ENCODE assay signal across 13 cellular contexts in the genomic region with DNA sequence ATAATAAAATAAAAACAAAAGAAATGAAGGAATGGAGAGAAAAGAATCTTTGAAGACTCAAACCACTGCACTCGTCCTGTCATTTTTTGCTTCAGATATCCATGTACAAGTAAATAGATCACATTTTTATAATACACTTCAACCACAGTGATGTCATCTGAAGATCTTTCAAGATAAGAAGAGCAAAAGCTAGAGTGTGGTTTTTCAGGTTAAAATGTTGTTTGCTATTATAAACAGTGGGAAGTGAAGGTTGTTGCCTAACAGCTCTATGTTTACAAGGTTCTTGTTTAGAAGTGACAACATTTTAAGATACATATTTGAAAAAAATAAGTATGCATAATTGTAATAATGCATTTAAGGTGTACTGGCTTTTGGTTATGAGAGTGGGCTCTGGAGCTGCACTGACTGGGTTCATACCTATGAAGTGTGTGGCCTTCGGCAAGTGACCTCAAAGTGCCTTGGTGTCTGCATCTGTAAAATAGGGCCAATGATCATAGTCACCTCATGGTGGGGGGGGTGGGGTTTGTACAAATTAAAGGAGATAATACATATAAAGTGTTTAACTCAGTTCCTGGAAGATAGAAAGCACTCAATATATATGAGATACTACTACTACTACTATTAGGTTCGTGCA. TPM values are rescaled to one million over a fixed set of nuclear protein-coding genes. Genes with fewer than 3 reads are reported as not detected.
DNase-seq lines count a peak whose midpoint lies in the region; ATAC-seq and TF ChIP-seq lines count a peak whose summit lies in the region.
"Had no signal": no experiment of that assay in that cellular context is flagged by ENCODE, and none has a peak within 500 bp of the region (broad histone marks: within the 10 kb centered on the region; RNA-seq: fewer than 3 reads in every experiment).

No MANE protein-coding gene starts in this region.

- no peaks in the 10 kb centered on the region for H3K9me3 Mint-ChIP-seq in CD4-positive, alpha-beta T cell
- no peaks in the 10 kb centered on the region for H3K9me3 Mint-ChIP-seq in activated CD8-positive, alpha-beta T cell treated with anti-CD3 and anti-CD28 coated beads, Interleukin-2, amount 10 ng/mL, durations not matched to agents 7 days and 5 days (ENCODE audit: insufficient read depth)
- no peaks in the 10 kb centered on the region for H3K9me3 Mint-ChIP-seq in osteocyte (ENCODE audit: unreplicated experiment)
- H3K9me3 Mint-ChIP-seq: stimulated activated naive B cell treated with anti-CD40 and anti-IgM and Interleukin-4, amounts not matched to agents 10 μg/mL and 1 μg/mL and 100 μg/mL, for 72 hours had no signal

- no peak overlapping the region for H4K91ac ChIP-seq in mesenchymal stem cell (ENCODE audit: low read length)

- no peaks in the 10 kb centered on the region for H3K9me3 ChIP-seq in CD4-positive, alpha-beta T cell (ENCODE audit: control insufficient read depth, low read length)
- H3K9me3 ChIP-seq in mesenchymal stem cell (ENCODE audit: control insufficient read depth, low read length) (no peaks in the 10 kb centered on the region), gastrocnemius medialis (no peaks in the 10 kb centered on the region)
- H3K9me3 ChIP-seq: ovary had no signal

- 95% methylated on average over 2 of the region's 3 CpGs for WGBS in mesenchymal stem cell

- CTCF ChIA-PET in CD4-positive, alpha-beta T cell (lab: Charles Lee): interaction anchor here (0.7 to 1.3 kb wide), 6 partner anchors 17 to 49 kb away, joined by 3 to 4 read pairs (median 3); no protein-coding TSS in a partner anchor
- CTCF ChIA-PET in activated CD8-positive, alpha-beta T cell treated with anti-CD3 and anti-CD28 coated beads, Interleukin-2, amount 10 ng/mL, durations not matched to agents 7 days and 5 days (lab: Charles Lee): interaction anchor here (0.7 to 4.3 kb wide), 7 partner anchors 11 to 65 kb away, joined by 3 to 48 read pairs (median 3); a partner anchor contains a TSS

- no peak overlapping the region for H2AFZ ChIP-seq in mesenchymal stem cell (ENCODE audit: low read depth, low read length)

- H2AK5ac ChIP-seq in mesenchymal stem cell (ENCODE audit: low read length, severe bottlenecking): no peak overlapping the region

- H2BK5ac ChIP-seq in mesenchymal stem cell (ENCODE audit: low read depth, low read length, poor library complexity, severe bottlenecking): no peak overlapping the region

- peak in 2 of 10 experiments; percentile 14 to 37 for DNase-seq in CD4-positive, alpha-beta T cell
- DNase-seq in activated CD8-positive, alpha-beta T cell treated with anti-CD3 and anti-CD28 coated beads, Interleukin-2, amount 10 ng/mL, durations not matched to agents 7 days and 5 days: peak; percentile 61
- peak; percentile 54 for DNase-seq in mesenchymal stem cell
- no peak for DNase-seq in gastrocnemius medialis
- DNase-seq in osteocyte (ENCODE audit: extremely low spot score, unreplicated experiment): no peak
- DNase-seq: brain microvascular endothelial cell; NCI-H1436 treated with DMSO at 0.1 percent for 48 hours; NCI-H526; ovary; stimulated activated naive B cell treated with anti-CD40 and anti-IgM and Interleukin-4, amounts not matched to agents 10 μg/mL and 1 μg/mL and 100 μg/mL, for 72 hours had no signal

- H3K27ac ChIP-seq in CD4-positive, alpha-beta T cell (ENCODE audit: low read depth, low read length): peak overlapping the region; percentile 53
- H3K27ac ChIP-seq in mesenchymal stem cell (ENCODE audit: low read length, poor library complexity, severe bottlenecking) (no peak overlapping the region), gastrocnemius medialis (no peak overlapping the region)
- H3K27ac ChIP-seq: brain microvascular endothelial cell, ovary had no signal

- H2BK12ac ChIP-seq in mesenchymal stem cell (ENCODE audit: low read length in 2 of 2): no peak overlapping the region

- in situ Hi-C loops in gastrocnemius medialis (cut with MboI; ENCODE audit: low sequenced_read_pairs in 4 of 4): no loop called here

- POLR2A ChIA-PET in CD4-positive, alpha-beta T cell (lab: Charles Lee): interaction anchor here (0.6 to 6.0 kb wide), 19 partner anchors 9 to 140 kb away, joined by 3 to 159 read pairs (median 4); a partner anchor contains a TSS
- POLR2A ChIA-PET in activated CD8-positive, alpha-beta T cell treated with anti-CD3 and anti-CD28 coated beads, Interleukin-2, amount 10 ng/mL, durations not matched to agents 7 days and 5 days (lab: Charles Lee): interaction anchor here (0.7 to 4.3 kb wide), 5 partner anchors 11 to 46 kb away, joined by 3 to 30 read pairs (median 17); a partner anchor contains a TSS

- H3K79me1 ChIP-seq in mesenchymal stem cell (replicated peaks; ENCODE audit: low read length, poor library complexity, severe bottlenecking): no peaks in the 10 kb centered on the region

- H3K27ac Mint-ChIP-seq in CD4-positive, alpha-beta T cell: peak overlapping the region; percentile 92
- H3K27ac Mint-ChIP-seq in activated CD8-positive, alpha-beta T cell treated with anti-CD3 and anti-CD28 coated beads, Interleukin-2, amount 10 ng/mL, durations not matched to agents 7 days and 5 days: peak overlapping the region; percentile 84
- no peak overlapping the region for H3K27ac Mint-ChIP-seq in osteocyte (ENCODE audit: unreplicated experiment)
- H3K27ac Mint-ChIP-seq: stimulated activated naive B cell treated with anti-CD40 and anti-IgM and Interleukin-4, amounts not matched to agents 10 μg/mL and 1 μg/mL and 100 μg/mL, for 72 hours had no signal

- H4K8ac ChIP-seq in mesenchymal stem cell (ENCODE audit: low read length): no peak overlapping the region

- H3K27me3 ChIP-seq in CD4-positive, alpha-beta T cell (ENCODE audit: control insufficient read depth, insufficient read depth, low read length): no peaks in the 10 kb centered on the region
- H3K27me3 ChIP-seq in mesenchymal stem cell (ENCODE audit: control insufficient read depth in 1 of 2, insufficient read depth in 1 of 2, low read length in 2 of 2): no peaks in the 10 kb centered on the region
- H3K27me3 ChIP-seq in gastrocnemius medialis: no peaks in the 10 kb centered on the region
- H3K27me3 ChIP-seq: brain microvascular endothelial cell, ovary had no signal

- H3K4me1 ChIP-seq in mesenchymal stem cell (ENCODE audit: control insufficient read depth, insufficient read depth, low read depth, low read length): no peaks in the 10 kb centered on the region
- no peaks in the 10 kb centered on the region for H3K4me1 ChIP-seq in gastrocnemius medialis

- no peak overlapping the region for H3K4me3 ChIP-seq in mesenchymal stem cell (ENCODE audit: insufficient read depth in 1 of 2, low read depth in 1 of 2, low read length in 2 of 2)
- H3K4me3 ChIP-seq in gastrocnemius medialis: no peak overlapping the region
- H3K4me3 ChIP-seq: ovary had no signal

- H3K9ac ChIP-seq in mesenchymal stem cell (ENCODE audit: low read length): no peak overlapping the region

- no peaks in the 10 kb centered on the region for H3K27me3 Mint-ChIP-seq in CD4-positive, alpha-beta T cell
- H3K27me3 Mint-ChIP-seq in activated CD8-positive, alpha-beta T cell treated with anti-CD3 and anti-CD28 coated beads, Interleukin-2, amount 10 ng/mL, durations not matched to agents 7 days and 5 days (ENCODE audit: low read depth): no peaks in the 10 kb centered on the region
- H3K27me3 Mint-ChIP-seq in osteocyte (ENCODE audit: unreplicated experiment): no peaks in the 10 kb centered on the region
- H3K27me3 Mint-ChIP-seq: stimulated activated naive B cell treated with anti-CD40 and anti-IgM and Interleukin-4, amounts not matched to agents 10 μg/mL and 1 μg/mL and 100 μg/mL, for 72 hours had no signal

- no peak overlapping the region for H3K14ac ChIP-seq in mesenchymal stem cell (ENCODE audit: low read length in 2 of 2)

- H3K4me1 Mint-ChIP-seq in CD4-positive, alpha-beta T cell (ENCODE audit: low read depth): peaks cover 59% of the 10 kb centered on the region
- peaks cover 39% of the 10 kb centered on the region for H3K4me1 Mint-ChIP-seq in activated CD8-positive, alpha-beta T cell treated with anti-CD3 and anti-CD28 coated beads, Interleukin-2, amount 10 ng/mL, durations not matched to agents 7 days and 5 days (ENCODE audit: low read depth)
- H3K4me1 Mint-ChIP-seq in osteocyte (ENCODE audit: unreplicated experiment): no peaks in the 10 kb centered on the region
- H3K4me1 Mint-ChIP-seq: stimulated activated naive B cell treated with anti-CD40 and anti-IgM and Interleukin-4, amounts not matched to agents 10 μg/mL and 1 μg/mL and 100 μg/mL, for 72 hours had no signal

- H3K36me3 ChIP-seq in mesenchymal stem cell (ENCODE audit: control insufficient read depth in 1 of 2, insufficient read depth in 2 of 2, low read depth in 1 of 2, low read length in 2 of 2) (no peaks in the 10 kb centered on the region), gastrocnemius medialis (no peaks in the 10 kb centered on the region)
- H3K36me3 ChIP-seq: brain microvascular endothelial cell, ovary had no signal

- no peak overlapping the region for H3K4me2 ChIP-seq in mesenchymal stem cell (ENCODE audit: low read length, poor library complexity, severe bottlenecking)

- intact Hi-C loops in CD4-positive, alpha-beta T cell (cut with DNase I, micrococcal nuclease): loop anchor here (1.0 to 5.0 kb wide), 8 partner anchors 11 to 139 kb away; no protein-coding TSS in a partner anchor
- intact Hi-C loops in gastrocnemius medialis (cut with DNase I; ENCODE audit: low total_unique reads): no loop called here

- TF ChIP-seq CTCF in CD4-positive, alpha-beta T cell (IDR thresholded peaks at IDR 0.05): no peak
- TF ChIP-seq CTCF in gastrocnemius medialis (IDR thresholded peaks at IDR 0.05 in 4 of 5, conservative IDR thresholded peaks at IDR 0.05 in 1 of 5): no peak
- no peak for TF ChIP-seq CTCF in osteocyte (IDR thresholded peaks at IDR 0.05)

- H3K36me3 Mint-ChIP-seq in CD4-positive, alpha-beta T cell (ENCODE audit: low read depth): peaks cover 5% of the 10 kb centered on the region
- H3K36me3 Mint-ChIP-seq in activated CD8-positive, alpha-beta T cell treated with anti-CD3 and anti-CD28 coated beads, Interleukin-2, amount 10 ng/mL, durations not matched to agents 7 days and 5 days (ENCODE audit: low read depth): no peaks in the 10 kb centered on the region
- no peaks in the 10 kb centered on the region for H3K36me3 Mint-ChIP-seq in osteocyte (ENCODE audit: unreplicated experiment)
- H3K36me3 Mint-ChIP-seq: stimulated activated naive B cell treated with anti-CD40 and anti-IgM and Interleukin-4, amounts not matched to agents 10 μg/mL and 1 μg/mL and 100 μg/mL, for 72 hours had no signal

- no peak overlapping the region for H2BK120ac ChIP-seq in mesenchymal stem cell (ENCODE audit: low read depth, low read length)

- H3K18ac ChIP-seq in mesenchymal stem cell (ENCODE audit: low read depth in 1 of 2, low read length in 2 of 2): no peak overlapping the region

- no peak overlapping the region for H3K23ac ChIP-seq in mesenchymal stem cell (ENCODE audit: low read length in 2 of 2)

- peak overlapping the region; percentile 61 for H3K4me3 Mint-ChIP-seq in CD4-positive, alpha-beta T cell
- H3K4me3 Mint-ChIP-seq in activated CD8-positive, alpha-beta T cell treated with anti-CD3 and anti-CD28 coated beads, Interleukin-2, amount 10 ng/mL, durations not matched to agents 7 days and 5 days: peak overlapping the region; percentile 22
- H3K4me3 Mint-ChIP-seq in osteocyte (ENCODE audit: unreplicated experiment): no peak overlapping the region
- H3K4me3 Mint-ChIP-seq: stimulated activated naive B cell treated with anti-CD40 and anti-IgM and Interleukin-4, amounts not matched to agents 10 μg/mL and 1 μg/mL and 100 μg/mL, for 72 hours had no signal

- TF ChIP-seq POLR2A in gastrocnemius medialis (IDR thresholded peaks at IDR 0.05): no peak

- no peak overlapping the region for H3K4ac ChIP-seq in mesenchymal stem cell (ENCODE audit: low read depth in 1 of 2, low read length in 2 of 2)

- H2BK15ac ChIP-seq in mesenchymal stem cell (ENCODE audit: low read depth, poor library complexity, severe bottlenecking): no peak overlapping the region

- peak; percentile 74 for ATAC-seq in CD4-positive, alpha-beta T cell (ENCODE audit: poor library complexity)
- ATAC-seq in HG02870 (IDR thresholded peaks at IDR 0.05; ENCODE audit: unreplicated experiment): peak; percentile 45
- peak; percentile 80 for ATAC-seq in activated CD8-positive, alpha-beta T cell treated with anti-CD3 and anti-CD28 coated beads, Interleukin-2, amount 10 ng/mL, durations not matched to agents 7 days and 5 days
- no peak for ATAC-seq in gastrocnemius medialis
- no peak for ATAC-seq in HG02571 (IDR thresholded peaks at IDR 0.05; ENCODE audit: unreplicated experiment)
- no peak for ATAC-seq in HG03108 (IDR thresholded peaks at IDR 0.05; ENCODE audit: unreplicated experiment)
- ATAC-seq: stimulated activated naive B cell treated with anti-CD40 and anti-IgM and Interleukin-4, amounts not matched to agents 10 μg/mL and 1 μg/mL and 100 μg/mL, for 72 hours had no signal

RNA-seq across cellular contexts. Expression of a gene that starts 45.5 kb away (rescaled TPM):
- 100 to 1,000 TPM; 623 to 638 TPM for total RNA-seq in CD4-positive, alpha-beta T cell
- 10 to 100 TPM; 45.4 to 48.4 TPM for total RNA-seq in activated CD8-positive, alpha-beta T cell treated with anti-CD3 and anti-CD28 coated beads, Interleukin-2, amount 10 ng/mL, durations not matched to agents 7 days and 5 days
- 36.0 TPM for polyA plus RNA-seq in mesenchymal stem cell (2013, experiment 1 of 2)
- polyA plus RNA-seq in mesenchymal stem cell (2013, experiment 2 of 2): 35.3 TPM
- total RNA-seq in gastrocnemius medialis: 1 to 10 TPM in 1 of 4 donors, under 1 TPM in 3; 0.29 to 1.0 (median 0.72) TPM
- total RNA-seq in osteocyte: 0.43 and 0.44 TPM in 2 replicates

Comparison
In these comparisons a context has a peak if more than half of its experiments do, and no peak if none do; other contexts are left out.
1. ATAC-seq: peak in CD4-positive, alpha-beta T cell (single experiment), HG02870 (single experiment) and activated CD8-positive, alpha-beta T cell treated with anti-CD3 and anti-CD28 coated beads, Interleukin-2, amount 10 ng/mL, durations not matched to agents 7 days and 5 days (single experiment); none in gastrocnemius medialis (0 of 2), HG02571 (single experiment) and HG03108 (single experiment).
2. DNase-seq: peak in activated CD8-positive, alpha-beta T cell treated with anti-CD3 and anti-CD28 coated beads, Interleukin-2, amount 10 ng/mL, durations not matched to agents 7 days and 5 days (single experiment) and mesenchymal stem cell (single experiment); none in gastrocnemius medialis (0 of 2) and osteocyte (single experiment).
3. RNA of a gene that starts 45.5 kb away (total RNA-seq): 623 to 638 TPM in CD4-positive, alpha-beta T cell and 45.4 to 48.4 TPM in activated CD8-positive, alpha-beta T cell treated with anti-CD3 and anti-CD28 coated beads, Interleukin-2, amount 10 ng/mL, durations not matched to agents 7 days and 5 days; 0.29 to 1.0 TPM in gastrocnemius medialis and 0.43 to 0.44 TPM in osteocyte; every median in the first group is over 10 times any median in the second.